In the genomic region with DNA sequence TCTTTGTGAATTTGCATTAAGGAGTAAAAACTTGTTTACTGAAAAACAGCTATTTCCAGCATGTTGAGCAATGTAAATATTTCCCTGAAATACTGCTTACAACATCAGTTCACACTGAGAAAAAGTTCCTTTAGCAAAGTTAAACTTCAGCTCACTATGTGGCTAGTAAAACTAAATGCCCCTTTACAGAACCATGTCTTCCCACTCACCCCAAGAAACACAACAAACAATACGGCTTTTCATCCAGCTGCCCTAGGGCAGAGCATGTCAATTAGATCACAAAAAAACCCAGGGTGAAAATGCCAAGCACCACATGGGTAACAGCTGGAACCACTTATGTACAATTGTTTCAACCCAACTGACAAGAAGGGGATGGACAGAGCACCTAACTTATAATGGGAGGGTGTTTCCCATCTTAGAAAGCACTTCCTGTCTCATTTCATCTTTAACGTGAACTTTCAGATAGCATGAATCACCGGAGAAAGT, we compare ENCODE assay signal across 8 cellular contexts. TPM values are rescaled to one million over a fixed set of nuclear protein-coding genes. Genes with fewer than 3 reads are reported as not detected.
DNase-seq lines count a peak whose midpoint lies in the region; ATAC-seq and FAIRE-seq lines count a peak whose summit lies in the region.

No MANE protein-coding gene starts in this region.

- ATAC-seq in HG02973 (IDR thresholded peaks at IDR 0.05; ENCODE audit: unreplicated experiment) = peak; percentile 79

- peaks cover 0 to 12% (median 0%) of the 10 kb centered on the region in 3 donors for H3K4me1 ChIP-seq in skeletal muscle tissue (ENCODE audit: control insufficient read depth in 3 of 3, insufficient read depth in 3 of 3, low read length in 3 of 3)

- FAIRE-seq in GM19239 (lab: Jason Lieb, UNC) = peak; percentile 45

- no peaks in the 10 kb centered on the region for H3K36me3 ChIP-seq in skeletal muscle tissue (ENCODE audit: control insufficient read depth in 3 of 3, insufficient read depth in 3 of 3, low read length in 3 of 3)

- peak overlapping the region; percentile 7 for H3K27ac ChIP-seq in skeletal muscle tissue (ENCODE audit: low read depth, low read length)

- peaks cover 0 to 3% (median 0%) of the 10 kb centered on the region in 3 donors for H3K27me3 ChIP-seq in skeletal muscle tissue (ENCODE audit: control insufficient read depth in 3 of 3, insufficient read depth in 3 of 3, low read length in 3 of 3)

- no peak overlapping the region for H3K9ac ChIP-seq in skeletal muscle tissue (ENCODE audit: low read depth in 1 of 3, low read length in 3 of 3)

- no peak overlapping the region for H3K4me3 ChIP-seq in skeletal muscle tissue (ENCODE audit: low read length in 3 of 3)

- DNase-seq in GM19239 (ENCODE audit: insufficient read length, low spot score) (peak; percentile 29), brain pericyte (ENCODE audit: low read depth, low spot score) (peak; percentile 68), T-helper 1 cell (no peak), SKM-1 treated with dmso at 0.1 percent for 144 hours (lab: John Stamatoyannopoulos, UW; ENCODE audit: unreplicated experiment) (no peak), NCI-H446 treated with DMSO at 0.1 percent for 48 hours (lab: John Stamatoyannopoulos, UW) (no peak), RPMI8226 (no peak)

- no peaks in the 10 kb centered on the region for H3K9me3 ChIP-seq in skeletal muscle tissue (ENCODE audit: control insufficient read depth in 3 of 3, low read length in 3 of 3)

RNA-seq across cellular contexts. Expression of a gene that starts 6.7 kb away (rescaled TPM):
- total RNA-seq in skeletal muscle tissue = 107 TPM

Comparison
In these comparisons a context has a peak if more than half of its experiments do, and no peak if none do; other contexts are left out.
1. DNase-seq: peak in GM19239 (single experiment) and brain pericyte (single experiment); none in T-helper 1 cell (0 of 5), SKM-1 treated with dmso at 0.1 percent for 144 hours (single experiment), NCI-H446 treated with DMSO at 0.1 percent for 48 hours (single experiment) and RPMI8226 (single experiment).